ENCODE assay signal across 21 cellular contexts in genomic region chrX:130637591-130637990, GRCh38.
A peak's percentile ranks its signal among the peaks of the same experiment; 100 is the strongest.
DNase-seq lines count a peak whose midpoint lies in the region; ATAC-seq and TF ChIP-seq lines count a peak whose summit lies in the region.
"Had no signal": no experiment of that assay in that cellular context is flagged by ENCODE, and none has a peak within 500 bp of the region (broad histone marks: within the 10 kb centered on the region; RNA-seq: fewer than 3 reads in every experiment).

No MANE protein-coding gene starts in this region.

- peak; percentile 44 for DNase-seq in EL
- peak; percentile 2 for DNase-seq in RPMI7951 (ENCODE audit: low read depth)
- peak; percentile 52 for DNase-seq in fibroblast of mammary gland (ENCODE audit: low read depth)
- DNase-seq in skeletal muscle cell (ENCODE audit: low read depth), result peak; percentile 25
- DNase-seq in hippocampal formation (lab: John Stamatoyannopoulos, UW), result no peak
- no peak for DNase-seq in glutamatergic neuron
- DNase-seq: activated CD4-positive, alpha-beta T cell treated with anti-CD3 and anti-CD28 coated beads for 4 hours; amygdala; BE2C; effector memory CD8-positive, alpha-beta T cell; gastrocnemius medialis; GOT3; Kasumi-1; left cardiac atrium; NCI-H1105 treated with DMSO at 0.1 percent for 48 hours; NCI-H524 treated with DMSO at 0.1 percent for 48 hours; Right ventricle myocardium superior; testis had no signal

- no peaks in the 10 kb centered on the region for H3K9me3 Mint-ChIP-seq in glutamatergic neuron (ENCODE audit: unreplicated experiment)
- H3K9me3 Mint-ChIP-seq: activated T-helper 17 cell treated with anti-CD3 and anti-CD28 coated beads, Interleukin-2, amount 50 U/mL, for 72 hours; effector memory CD8-positive, alpha-beta T cell had no signal

- no peak for ATAC-seq in HG03520 (IDR thresholded peaks at IDR 0.05; ENCODE audit: unreplicated experiment)
- ATAC-seq: activated T-helper 17 cell treated with anti-CD3 and anti-CD28 coated beads, Interleukin-2, amount 50 U/mL, for 72 hours; effector memory CD8-positive, alpha-beta T cell; gastrocnemius medialis; left cardiac atrium had no signal

- TF ChIP-seq CTCF in fibroblast of mammary gland (conservative IDR thresholded peaks at IDR 0.05; ENCODE audit: control insufficient read depth, insufficient read depth, low read depth, low read length) (no peak), glutamatergic neuron (IDR thresholded peaks at IDR 0.05; ENCODE audit: partially characterized antibody, unreplicated experiment) (no peak)

- H3K27me3 Mint-ChIP-seq in glutamatergic neuron (ENCODE audit: unreplicated experiment), result no peaks in the 10 kb centered on the region
- H3K27me3 Mint-ChIP-seq: activated T-helper 17 cell treated with anti-CD3 and anti-CD28 coated beads, Interleukin-2, amount 50 U/mL, for 72 hours; effector memory CD8-positive, alpha-beta T cell had no signal

- H3K4me3 ChIP-seq in fibroblast of mammary gland (ENCODE audit: control insufficient read depth, low read depth, low read length) (no peak overlapping the region), skeletal muscle cell (ENCODE audit: low read depth, low read length) (no peak overlapping the region)
- H3K4me3 ChIP-seq: gastrocnemius medialis, testis had no signal

- H3K4me1 Mint-ChIP-seq in glutamatergic neuron (ENCODE audit: low read depth, unreplicated experiment), result no peaks in the 10 kb centered on the region
- H3K4me1 Mint-ChIP-seq: activated T-helper 17 cell treated with anti-CD3 and anti-CD28 coated beads, Interleukin-2, amount 50 U/mL, for 72 hours had no signal

- no peak overlapping the region for H3K4me3 Mint-ChIP-seq in glutamatergic neuron (ENCODE audit: unreplicated experiment)
- H3K4me3 Mint-ChIP-seq: activated T-helper 17 cell treated with anti-CD3 and anti-CD28 coated beads, Interleukin-2, amount 50 U/mL, for 72 hours; effector memory CD8-positive, alpha-beta T cell; neural crest cell had no signal

- no peak overlapping the region for H3K27ac Mint-ChIP-seq in glutamatergic neuron (ENCODE audit: unreplicated experiment)
- H3K27ac Mint-ChIP-seq: activated T-helper 17 cell treated with anti-CD3 and anti-CD28 coated beads, Interleukin-2, amount 50 U/mL, for 72 hours; effector memory CD8-positive, alpha-beta T cell had no signal

- H3K36me3 Mint-ChIP-seq in glutamatergic neuron (ENCODE audit: unreplicated experiment), result no peaks in the 10 kb centered on the region

Comparison
In these comparisons a context has a peak if more than half of its experiments do, and no peak if none do; other contexts are left out.
1. DNase-seq: peak in EL (single experiment), RPMI7951 (single experiment), fibroblast of mammary gland (single experiment) and skeletal muscle cell (single experiment); none in hippocampal formation (0 of 2) and glutamatergic neuron (single experiment).